Comparison of ENCODE assay signal across 14 cellular contexts in genomic region chr2:183284606-183285005, GRCh38.
DNase-seq lines count a peak whose midpoint lies in the region; ATAC-seq, FAIRE-seq and TF ChIP-seq lines count a peak whose summit lies in the region.
"Had no signal": no experiment of that assay in that cellular context is flagged by ENCODE, and none has a peak within 500 bp of the region (broad histone marks: within the 10 kb centered on the region; RNA-seq: fewer than 3 reads in every experiment).

No MANE protein-coding gene starts in this region.

- no peaks in the 10 kb centered on the region for H3K79me2 ChIP-seq in smooth muscle cell (ENCODE audit: low read depth)

- peaks cover 25% of the 10 kb centered on the region for H3K4me1 Mint-ChIP-seq in endodermal cell
- H3K4me1 Mint-ChIP-seq: neural crest cell had no signal

- H3K27me3 ChIP-seq in smooth muscle cell (ENCODE audit: low read depth) (no peaks in the 10 kb centered on the region), endodermal cell (ENCODE audit: control insufficient read depth, insufficient read depth, low read length, poor library complexity, severe bottlenecking) (no peaks in the 10 kb centered on the region), colonic mucosa (no peaks in the 10 kb centered on the region), pancreas (no peaks in the 10 kb centered on the region)
- H3K27me3 ChIP-seq: testis had no signal

- H3K4me3 ChIP-seq in SK-N-MC (no peak overlapping the region), fibroblast of the aortic adventitia (ENCODE audit: low read depth, low read length) (no peak overlapping the region), smooth muscle cell (no peak overlapping the region), endodermal cell (ENCODE audit: low read length) (no peak overlapping the region), colonic mucosa (no peak overlapping the region), pancreas (no peak overlapping the region)
- H3K4me3 ChIP-seq: testis had no signal

- TF ChIP-seq CTCF in fibroblast of the aortic adventitia (IDR thresholded peaks at IDR 0.05; ENCODE audit: insufficient read depth, low read length) (no peak), smooth muscle cell (IDR thresholded peaks at IDR 0.05; ENCODE audit: borderline replicate concordance, insufficient read depth, poor library complexity, severe bottlenecking) (no peak), endodermal cell (conservative IDR thresholded peaks at IDR 0.05) (no peak), colonic mucosa (IDR thresholded peaks at IDR 0.05) (no peak), pancreas (IDR thresholded peaks at IDR 0.05) (no peak)

- peak; percentile 87 for FAIRE-seq in H54 (lab: Jason Lieb, UNC)
- FAIRE-seq in pancreas (lab: Jason Lieb, UNC) = no peak

- H3K9me3 Mint-ChIP-seq in endodermal cell = peaks cover 24% of the 10 kb centered on the region
- H3K9me3 Mint-ChIP-seq: brain, neural crest cell had no signal

- no peak overlapping the region for H3K4me3 Mint-ChIP-seq in endodermal cell
- H3K4me3 Mint-ChIP-seq: brain, neural crest cell had no signal

- intact Hi-C loops in colonic mucosa (cut with DNase I) = no loop called here
- intact Hi-C loops in pancreas (cut with DNase I) = no loop called here

- no peak overlapping the region for H3K4me2 ChIP-seq in smooth muscle cell

- H4K20me1 ChIP-seq in smooth muscle cell (ENCODE audit: low read depth) = no peaks in the 10 kb centered on the region

- no peaks in the 10 kb centered on the region for H3F3A ChIP-seq in smooth muscle cell (ENCODE audit: low read depth)

- no peak overlapping the region for H3K9ac ChIP-seq in SK-N-MC (ENCODE audit: insufficient read length)
- no peak overlapping the region for H3K9ac ChIP-seq in smooth muscle cell (ENCODE audit: low read depth)
- no peak overlapping the region for H3K9ac ChIP-seq in endodermal cell (ENCODE audit: extremely low read depth, low read length, poor library complexity, severe bottlenecking)
- no peak overlapping the region for H3K9ac ChIP-seq in colonic mucosa (ENCODE audit: low read depth in 2 of 2, low read length in 2 of 2)

- no peaks in the 10 kb centered on the region for H3K9me3 ChIP-seq in SK-N-MC (ENCODE audit: low read depth, low read length)
- H3K9me3 ChIP-seq in smooth muscle cell (replicated peaks; ENCODE audit: low read depth) = no peaks in the 10 kb centered on the region
- H3K9me3 ChIP-seq in endodermal cell (ENCODE audit: control insufficient read depth, low read length) = peaks cover 10% of the 10 kb centered on the region
- H3K9me3 ChIP-seq in colonic mucosa = no peaks in the 10 kb centered on the region
- no peaks in the 10 kb centered on the region for H3K9me3 ChIP-seq in pancreas
- H3K9me3 ChIP-seq: testis had no signal

- ATAC-seq in pancreas = no peak

- H3K36me3 Mint-ChIP-seq in endodermal cell (ENCODE audit: low read depth) = peaks cover 3% of the 10 kb centered on the region
- H3K36me3 Mint-ChIP-seq: brain had no signal

- peaks cover 22% of the 10 kb centered on the region for H3K27me3 Mint-ChIP-seq in endodermal cell (ENCODE audit: insufficient read depth)
- H3K27me3 Mint-ChIP-seq: brain had no signal

- no peak overlapping the region for H2AFZ ChIP-seq in smooth muscle cell (ENCODE audit: low read depth)

- H3K4me1 ChIP-seq in smooth muscle cell (ENCODE audit: low read depth) (no peaks in the 10 kb centered on the region), endodermal cell (ENCODE audit: control insufficient read depth, insufficient read depth, low read length) (no peaks in the 10 kb centered on the region), colonic mucosa (no peaks in the 10 kb centered on the region), pancreas (no peaks in the 10 kb centered on the region)
- H3K4me1 ChIP-seq: testis had no signal

- H3K27ac Mint-ChIP-seq in endodermal cell = no peak overlapping the region
- H3K27ac Mint-ChIP-seq: brain had no signal

- DNase-seq in H54 (ENCODE audit: insufficient read length, low spot score) (peak; percentile 17), SK-N-MC (ENCODE audit: low read depth, low spot score) (peak; percentile 51), fibroblast of the aortic adventitia (ENCODE audit: low read depth) (peak; percentile 63), smooth muscle cell (lab: John Stamatoyannopoulos, UW; ENCODE audit: unreplicated experiment) (no peak), endodermal cell (no peak), colonic mucosa (no peak), pancreas (no peak), cortex of kidney (lab: John Stamatoyannopoulos, UW) (no peak)
- DNase-seq: hippocampal formation, NCI-H1417, T-helper 1 cell, testis had no signal

- no peak for TF ChIP-seq POLR2A in H54 (IDR thresholded peaks at IDR 0.05; ENCODE audit: low read depth, low read length)

- no peaks in the 10 kb centered on the region for H3K36me3 ChIP-seq in SK-N-MC (ENCODE audit: insufficient read depth, low read length)
- no peaks in the 10 kb centered on the region for H3K36me3 ChIP-seq in smooth muscle cell (ENCODE audit: low read depth)
- H3K36me3 ChIP-seq in endodermal cell (ENCODE audit: control insufficient read depth, insufficient read depth, low read length) = no peaks in the 10 kb centered on the region
- H3K36me3 ChIP-seq in colonic mucosa = no peaks in the 10 kb centered on the region
- H3K36me3 ChIP-seq in pancreas = no peaks in the 10 kb centered on the region

- H3K27ac ChIP-seq in SK-N-MC (peak overlapping the region; percentile 4; the same call in 1 of the 2 replicates), smooth muscle cell (ENCODE audit: low read depth) (peak overlapping the region; percentile 51), endodermal cell (ENCODE audit: low read depth, low read length) (no peak overlapping the region), colonic mucosa (no peak overlapping the region), pancreas (no peak overlapping the region)
- H3K27ac ChIP-seq: testis had no signal

Comparison
In these comparisons a context has a peak if more than half of its experiments do, and no peak if none do; other contexts are left out.
1. DNase-seq: peak in H54 (single experiment), SK-N-MC (single experiment) and fibroblast of the aortic adventitia (single experiment); none in smooth muscle cell (single experiment), endodermal cell (single experiment), colonic mucosa (single experiment), pancreas (0 of 6) and cortex of kidney (single experiment).
2. H3K27ac ChIP-seq: peak in SK-N-MC (single experiment) and smooth muscle cell (single experiment); none in endodermal cell (single experiment), colonic mucosa (single experiment) and pancreas (0 of 4).